ENCODE assay signal across 9 cellular contexts in the genomic region with DNA sequence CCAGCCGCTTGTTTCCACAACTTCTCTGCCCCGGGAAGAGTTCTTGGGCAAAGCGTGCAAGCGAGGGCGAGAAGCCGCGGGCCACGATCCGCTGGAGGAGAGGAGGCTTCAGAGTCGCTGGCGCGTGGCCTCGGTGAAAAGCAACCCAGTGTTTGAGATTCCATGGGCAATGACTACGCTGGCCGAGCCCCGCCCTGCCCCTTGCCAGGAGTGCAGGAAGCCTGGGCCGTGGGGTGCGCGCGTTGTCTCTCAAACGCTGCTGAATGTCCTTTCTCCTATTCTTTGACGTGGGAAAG. TPM values are rescaled to one million over a fixed set of nuclear protein-coding genes. Genes with fewer than 3 reads are reported as not detected.
A peak's percentile ranks its signal among the peaks of the same experiment; 100 is the strongest.
DNase-seq lines count a peak whose midpoint lies in the region; ATAC-seq and TF ChIP-seq lines count a peak whose summit lies in the region.
"Had no signal": no experiment of that assay in that cellular context is flagged by ENCODE, and none has a peak within 500 bp of the region (broad histone marks: within the 10 kb centered on the region; RNA-seq: fewer than 3 reads in every experiment).

No MANE protein-coding gene starts in this region.

- DNase-seq in DMS53 treated with DMSO at 0.1 percent for 48 hours (lab: John Stamatoyannopoulos, UW; ENCODE audit: unreplicated experiment): peak; percentile 25
- peak; percentile 64 for DNase-seq in NCI-H69 (lab: John Stamatoyannopoulos, UW)
- DNase-seq in epithelial cell of esophagus (ENCODE audit: low read depth): peak; percentile 41
- DNase-seq in natural killer cell treated with Interleukin-12 subunit alpha and Interleukin-12 subunit beta and Interleukin-15 and Interleukin-18, amount 100 ng/mL, for 72 hours (ENCODE audit: low spot score): peak; percentile 29
- no peak for DNase-seq in GM10266 (ENCODE audit: extremely low spot score)
- DNase-seq in medulla oblongata (ENCODE audit: extremely low spot score): no peak
- no peak for DNase-seq in effector CD4-positive, alpha-beta T cell
- DNase-seq in NAMALWA (ENCODE audit: low spot score): no peak

- H3K4me3 ChIP-seq in epithelial cell of esophagus (ENCODE audit: low read length): peak overlapping the region; percentile 59

- H3K36me3 Mint-ChIP-seq in natural killer cell treated with Interleukin-12 subunit alpha and Interleukin-12 subunit beta and Interleukin-15 and Interleukin-18, amount 100 ng/mL, for 72 hours: no peaks in the 10 kb centered on the region

- H3K4me3 Mint-ChIP-seq in natural killer cell treated with Interleukin-12 subunit alpha and Interleukin-12 subunit beta and Interleukin-15 and Interleukin-18, amount 100 ng/mL, for 72 hours: peak overlapping the region; percentile 74

- TF ChIP-seq CTCF in epithelial cell of esophagus (IDR thresholded peaks at IDR 0.05; ENCODE audit: insufficient read depth, low read depth, low read length, missing control alignments) (no peak), GM10266 (IDR thresholded peaks at IDR 0.05; ENCODE audit: control insufficient read depth, insufficient read depth, low read depth, missing control alignments) (no peak)

- H3K4me1 Mint-ChIP-seq in natural killer cell treated with Interleukin-12 subunit alpha and Interleukin-12 subunit beta and Interleukin-15 and Interleukin-18, amount 100 ng/mL, for 72 hours (ENCODE audit: low read depth in 2 of 2): peaks cover 5 to 6% of the 10 kb centered on the region in 2 donors

- no peak for ATAC-seq in natural killer cell treated with Interleukin-12 subunit alpha and Interleukin-12 subunit beta and Interleukin-15 and Interleukin-18, amount 100 ng/mL, for 72 hours

- no peak overlapping the region for H3K27ac Mint-ChIP-seq in natural killer cell treated with Interleukin-12 subunit alpha and Interleukin-12 subunit beta and Interleukin-15 and Interleukin-18, amount 100 ng/mL, for 72 hours

- H3K9me3 Mint-ChIP-seq in natural killer cell treated with Interleukin-12 subunit alpha and Interleukin-12 subunit beta and Interleukin-15 and Interleukin-18, amount 100 ng/mL, for 72 hours: no peaks in the 10 kb centered on the region

- peaks cover 12 to 15% of the 10 kb centered on the region in 2 donors for H3K27me3 Mint-ChIP-seq in natural killer cell treated with Interleukin-12 subunit alpha and Interleukin-12 subunit beta and Interleukin-15 and Interleukin-18, amount 100 ng/mL, for 72 hours

RNA-seq across cellular contexts. Expression of gene TRIM11, which starts 27.5 kb away (rescaled TPM):
- 10 to 100 TPM; 69.2 to 84.7 TPM for total RNA-seq in natural killer cell treated with Interleukin-12 subunit alpha and Interleukin-12 subunit beta and Interleukin-15 and Interleukin-18, amount 100 ng/mL, for 72 hours

RNA-seq across cellular contexts. Expression of gene TRIM17, which starts 37.5 kb away (rescaled TPM):
- 1 to 10 TPM; 2.0 to 2.2 TPM for total RNA-seq in natural killer cell treated with Interleukin-12 subunit alpha and Interleukin-12 subunit beta and Interleukin-15 and Interleukin-18, amount 100 ng/mL, for 72 hours
- total RNA-seq: M059J had no signal

Comparison
In these comparisons a context has a peak if more than half of its experiments do, and no peak if none do; other contexts are left out.
1. DNase-seq: peak in DMS53 treated with DMSO at 0.1 percent for 48 hours (single experiment), NCI-H69 (single experiment), epithelial cell of esophagus (single experiment) and natural killer cell treated with Interleukin-12 subunit alpha and Interleukin-12 subunit beta and Interleukin-15 and Interleukin-18, amount 100 ng/mL, for 72 hours (single experiment); none in GM10266 (single experiment), medulla oblongata (single experiment), effector CD4-positive, alpha-beta T cell (single experiment) and NAMALWA (single experiment).